Comparison of ENCODE assay signal across 1 cellular context in the genomic region with DNA sequence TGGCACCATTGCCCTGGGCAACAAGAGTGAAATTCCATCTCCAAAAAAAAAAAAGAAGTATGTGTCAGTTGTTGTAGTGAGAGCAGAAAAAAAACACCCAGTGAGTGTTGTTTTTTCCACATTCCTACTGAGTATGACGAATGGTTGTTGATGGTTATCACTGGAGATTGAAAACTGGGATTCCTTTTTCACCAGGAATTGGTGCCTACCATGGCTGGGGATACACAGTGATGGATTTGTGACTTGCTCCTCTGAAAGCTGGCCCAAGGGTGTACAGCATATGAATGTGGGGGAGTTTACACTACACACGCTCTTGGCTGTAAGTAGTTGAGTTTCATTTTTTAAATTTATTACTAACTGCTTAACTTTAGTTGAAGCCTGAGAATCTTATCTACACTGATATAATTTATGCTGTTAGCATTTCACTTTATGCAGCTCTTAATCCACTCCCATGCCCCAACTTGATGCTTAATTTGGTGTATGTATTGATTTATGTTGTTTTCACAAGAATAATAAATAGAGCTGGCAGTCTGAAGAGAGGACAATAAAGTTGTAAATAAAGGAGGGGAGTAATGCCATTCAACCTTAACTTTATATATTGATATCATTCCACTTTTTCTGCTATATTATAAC.
TF ChIP-seq lines count a peak whose summit lies in the region.

No MANE protein-coding gene starts in this region.

TF ChIP-seq in K562, 482 proteins besides CTCF, POLR2A, EP300 and RAD21 (continued from another document):
- TF ChIP-seq, protein P1, sequence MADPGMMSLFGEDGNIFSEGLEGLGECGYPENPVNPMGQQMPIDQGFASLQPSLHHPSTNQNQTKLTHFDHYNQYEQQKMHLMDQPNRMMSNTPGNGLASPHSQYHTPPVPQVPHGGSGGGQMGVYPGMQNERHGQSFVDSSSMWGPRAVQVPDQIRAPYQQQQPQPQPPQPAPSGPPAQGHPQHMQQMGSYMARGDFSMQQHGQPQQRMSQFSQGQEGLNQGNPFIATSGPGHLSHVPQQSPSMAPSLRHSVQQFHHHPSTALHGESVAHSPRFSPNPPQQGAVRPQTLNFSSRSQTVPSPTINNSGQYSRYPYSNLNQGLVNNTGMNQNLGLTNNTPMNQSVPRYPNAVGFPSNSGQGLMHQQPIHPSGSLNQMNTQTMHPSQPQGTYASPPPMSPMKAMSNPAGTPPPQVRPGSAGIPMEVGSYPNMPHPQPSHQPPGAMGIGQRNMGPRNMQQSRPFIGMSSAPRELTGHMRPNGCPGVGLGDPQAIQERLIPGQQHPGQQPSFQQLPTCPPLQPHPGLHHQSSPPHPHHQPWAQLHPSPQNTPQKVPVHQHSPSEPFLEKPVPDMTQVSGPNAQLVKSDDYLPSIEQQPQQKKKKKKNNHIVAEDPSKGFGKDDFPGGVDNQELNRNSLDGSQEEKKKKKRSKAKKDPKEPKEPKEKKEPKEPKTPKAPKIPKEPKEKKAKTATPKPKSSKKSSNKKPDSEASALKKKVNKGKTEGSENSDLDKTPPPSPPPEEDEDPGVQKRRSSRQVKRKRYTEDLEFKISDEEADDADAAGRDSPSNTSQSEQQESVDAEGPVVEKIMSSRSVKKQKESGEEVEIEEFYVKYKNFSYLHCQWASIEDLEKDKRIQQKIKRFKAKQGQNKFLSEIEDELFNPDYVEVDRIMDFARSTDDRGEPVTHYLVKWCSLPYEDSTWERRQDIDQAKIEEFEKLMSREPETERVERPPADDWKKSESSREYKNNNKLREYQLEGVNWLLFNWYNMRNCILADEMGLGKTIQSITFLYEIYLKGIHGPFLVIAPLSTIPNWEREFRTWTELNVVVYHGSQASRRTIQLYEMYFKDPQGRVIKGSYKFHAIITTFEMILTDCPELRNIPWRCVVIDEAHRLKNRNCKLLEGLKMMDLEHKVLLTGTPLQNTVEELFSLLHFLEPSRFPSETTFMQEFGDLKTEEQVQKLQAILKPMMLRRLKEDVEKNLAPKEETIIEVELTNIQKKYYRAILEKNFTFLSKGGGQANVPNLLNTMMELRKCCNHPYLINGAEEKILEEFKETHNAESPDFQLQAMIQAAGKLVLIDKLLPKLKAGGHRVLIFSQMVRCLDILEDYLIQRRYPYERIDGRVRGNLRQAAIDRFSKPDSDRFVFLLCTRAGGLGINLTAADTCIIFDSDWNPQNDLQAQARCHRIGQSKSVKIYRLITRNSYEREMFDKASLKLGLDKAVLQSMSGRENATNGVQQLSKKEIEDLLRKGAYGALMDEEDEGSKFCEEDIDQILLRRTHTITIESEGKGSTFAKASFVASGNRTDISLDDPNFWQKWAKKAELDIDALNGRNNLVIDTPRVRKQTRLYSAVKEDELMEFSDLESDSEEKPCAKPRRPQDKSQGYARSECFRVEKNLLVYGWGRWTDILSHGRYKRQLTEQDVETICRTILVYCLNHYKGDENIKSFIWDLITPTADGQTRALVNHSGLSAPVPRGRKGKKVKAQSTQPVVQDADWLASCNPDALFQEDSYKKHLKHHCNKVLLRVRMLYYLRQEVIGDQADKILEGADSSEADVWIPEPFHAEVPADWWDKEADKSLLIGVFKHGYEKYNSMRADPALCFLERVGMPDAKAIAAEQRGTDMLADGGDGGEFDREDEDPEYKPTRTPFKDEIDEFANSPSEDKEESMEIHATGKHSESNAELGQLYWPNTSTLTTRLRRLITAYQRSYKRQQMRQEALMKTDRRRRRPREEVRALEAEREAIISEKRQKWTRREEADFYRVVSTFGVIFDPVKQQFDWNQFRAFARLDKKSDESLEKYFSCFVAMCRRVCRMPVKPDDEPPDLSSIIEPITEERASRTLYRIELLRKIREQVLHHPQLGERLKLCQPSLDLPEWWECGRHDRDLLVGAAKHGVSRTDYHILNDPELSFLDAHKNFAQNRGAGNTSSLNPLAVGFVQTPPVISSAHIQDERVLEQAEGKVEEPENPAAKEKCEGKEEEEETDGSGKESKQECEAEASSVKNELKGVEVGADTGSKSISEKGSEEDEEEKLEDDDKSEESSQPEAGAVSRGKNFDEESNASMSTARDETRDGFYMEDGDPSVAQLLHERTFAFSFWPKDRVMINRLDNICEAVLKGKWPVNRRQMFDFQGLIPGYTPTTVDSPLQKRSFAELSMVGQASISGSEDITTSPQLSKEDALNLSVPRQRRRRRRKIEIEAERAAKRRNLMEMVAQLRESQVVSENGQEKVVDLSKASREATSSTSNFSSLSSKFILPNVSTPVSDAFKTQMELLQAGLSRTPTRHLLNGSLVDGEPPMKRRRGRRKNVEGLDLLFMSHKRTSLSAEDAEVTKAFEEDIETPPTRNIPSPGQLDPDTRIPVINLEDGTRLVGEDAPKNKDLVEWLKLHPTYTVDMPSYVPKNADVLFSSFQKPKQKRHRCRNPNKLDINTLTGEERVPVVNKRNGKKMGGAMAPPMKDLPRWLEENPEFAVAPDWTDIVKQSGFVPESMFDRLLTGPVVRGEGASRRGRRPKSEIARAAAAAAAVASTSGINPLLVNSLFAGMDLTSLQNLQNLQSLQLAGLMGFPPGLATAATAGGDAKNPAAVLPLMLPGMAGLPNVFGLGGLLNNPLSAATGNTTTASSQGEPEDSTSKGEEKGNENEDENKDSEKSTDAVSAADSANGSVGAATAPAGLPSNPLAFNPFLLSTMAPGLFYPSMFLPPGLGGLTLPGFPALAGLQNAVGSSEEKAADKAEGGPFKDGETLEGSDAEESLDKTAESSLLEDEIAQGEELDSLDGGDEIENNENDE (IDR thresholded peaks at IDR 0.05; ENCODE audit: low read depth, low read length), result no peak
- TF ChIP-seq BCOR (IDR thresholded peaks at IDR 0.05) (no peak), EP400 (IDR thresholded peaks at IDR 0.05) (no peak)
